8 cellular contexts compared by ENCODE assay signal in the genomic region with DNA sequence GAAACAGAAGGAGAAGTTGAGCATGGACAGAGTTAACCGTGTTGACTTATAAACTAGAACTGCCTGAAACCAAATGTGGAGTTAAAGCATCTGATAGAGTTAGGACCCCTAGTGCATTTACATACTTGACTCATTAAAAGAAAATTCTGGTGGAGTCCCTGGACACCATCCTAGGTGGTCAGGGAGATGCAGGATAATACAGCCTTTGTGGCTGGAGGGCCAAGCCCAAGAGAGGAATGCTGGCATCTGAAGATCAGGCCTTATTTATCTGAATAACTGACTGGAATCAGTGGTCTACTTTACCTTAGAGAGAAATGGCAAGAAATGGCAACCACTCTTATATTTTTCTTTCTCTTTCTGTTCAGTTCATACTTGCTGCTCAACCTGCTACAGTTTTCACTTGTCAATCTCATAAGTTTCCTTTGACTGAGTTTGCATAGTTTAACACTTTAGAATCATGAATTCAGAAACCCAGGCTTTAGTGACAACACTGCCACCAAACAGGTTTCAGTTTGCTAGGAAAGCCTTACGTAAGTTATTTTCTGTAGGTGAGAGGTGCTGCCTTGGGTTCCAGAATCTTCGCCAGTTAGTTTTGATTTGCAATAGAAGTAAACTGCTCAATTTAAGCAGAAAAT. TPM values are rescaled to one million over a fixed set of nuclear protein-coding genes. Genes with fewer than 3 reads are reported as not detected.
DNase-seq lines count a peak whose midpoint lies in the region; ATAC-seq and TF ChIP-seq lines count a peak whose summit lies in the region.

No MANE protein-coding gene starts in this region.

- no peaks in the 10 kb centered on the region for H3K4me1 ChIP-seq in A673 (ENCODE audit: insufficient read depth, low read length, poor library complexity, severe bottlenecking)

- H3K27me3 ChIP-seq in A673 (replicated peaks; ENCODE audit: insufficient read depth, low read depth, low read length, poor library complexity) = no peaks in the 10 kb centered on the region

- no peaks in the 10 kb centered on the region for H3K9me3 ChIP-seq in T-helper 17 cell (ENCODE audit: control insufficient read depth, low read length, poor library complexity, severe bottlenecking)
- no peaks in the 10 kb centered on the region for H3K9me3 ChIP-seq in A673 (ENCODE audit: low read depth, low read length, poor library complexity, severe bottlenecking)

- CTCF ChIA-PET in A673 (lab: Charles Lee) = no interaction called here

- H3K36me3 ChIP-seq in A673 (ENCODE audit: insufficient read depth, low read length, poor library complexity, severe bottlenecking) = no peaks in the 10 kb centered on the region

- H3K27me3 Mint-ChIP-seq in T-helper 17 cell = no peaks in the 10 kb centered on the region

- intact Hi-C loops in A673 (cut with micrococcal nuclease; ENCODE audit: unreplicated experiment) = loop anchor here (10.0 kb wide), 1 partner anchor 155 kb away; no protein-coding TSS in a partner anchor

- H3K27ac ChIP-seq in A673 (ENCODE audit: low read depth, low read length, poor library complexity, severe bottlenecking) = no peak overlapping the region

- peak overlapping the region; percentile 22 for H3K27ac Mint-ChIP-seq in T-helper 17 cell

- H3K4me3 Mint-ChIP-seq in T-helper 17 cell = no peak overlapping the region

- peak; percentile 78 for ATAC-seq in GM19035 (IDR thresholded peaks at IDR 0.05; ENCODE audit: unreplicated experiment)
- ATAC-seq in HG02870 (IDR thresholded peaks at IDR 0.05; ENCODE audit: unreplicated experiment) = peak; percentile 71
- ATAC-seq in T-helper 17 cell = no peak

- peak; percentile 69 for DNase-seq in GM10266 (ENCODE audit: extremely low spot score)
- no peak for DNase-seq in T-helper 17 cell
- DNase-seq in COR-L47 (lab: John Stamatoyannopoulos, UW) = no peak
- no peak for DNase-seq in A673 (ENCODE audit: low spot score)
- DNase-seq in stimulated activated CD4-positive, alpha-beta T cell treated with anti-CD3 and anti-CD28 coated beads, Interleukin-15, amount 100 ng/mL, for 24 hours = no peak
- no peak for DNase-seq in EL

- H3K36me3 Mint-ChIP-seq in T-helper 17 cell (ENCODE audit: low read depth) = no peaks in the 10 kb centered on the region

- no peak for TF ChIP-seq CTCF in GM10266 (IDR thresholded peaks at IDR 0.05; ENCODE audit: control insufficient read depth, insufficient read depth, low read depth, missing control alignments)
- no peak for TF ChIP-seq CTCF in A673 (conservative IDR thresholded peaks at IDR 0.05; ENCODE audit: low read depth, low read length)

- POLR2A ChIA-PET in A673 (lab: Charles Lee; ENCODE audit: low non-redundant PET) = no interaction called here

- no peak overlapping the region for H3K4me3 ChIP-seq in A673 (ENCODE audit: low read depth, low read length, poor library complexity, severe bottlenecking)

- peaks cover 13% of the 10 kb centered on the region for H3K4me1 Mint-ChIP-seq in T-helper 17 cell

- no TSS peak for BruUV-seq in A673 (replicated peaks; lab: Mats Ljungman, UMichigan)

RNA-seq across cellular contexts. Expression of a gene that starts 10.2 kb away (rescaled TPM):
- total RNA-seq in T-helper 17 cell (under 1 TPM; 0.15 to 0.23 TPM), A673 (2021) (0.41 and 0.52 TPM in 2 replicates)
